1 cellular context compared by ENCODE assay signal in the genomic region with DNA sequence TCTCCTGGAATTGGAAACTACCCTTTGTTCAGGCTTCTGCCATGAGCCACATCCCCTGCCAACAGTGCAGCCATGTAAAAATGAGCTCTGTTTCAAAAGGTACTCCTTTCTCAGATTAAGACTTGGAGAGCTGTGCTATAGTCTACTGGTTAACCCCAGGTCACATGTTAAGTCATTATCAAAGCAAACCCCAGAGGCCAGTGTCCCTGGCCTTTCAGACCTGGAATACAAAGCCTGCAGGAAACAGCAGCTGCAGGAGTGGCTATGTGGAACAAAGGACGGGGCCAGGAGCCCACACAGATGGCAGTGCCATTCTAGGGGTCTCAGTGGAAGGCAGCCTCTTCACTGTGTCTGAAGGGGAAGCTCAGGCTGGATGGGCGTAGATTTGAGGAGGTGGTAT.
TF ChIP-seq lines count a peak whose summit lies in the region.

No MANE protein-coding gene starts in this region.

TF ChIP-seq in HepG2, 621 proteins besides CTCF, POLR2A, EP300 and RAD21 (continued from another document):
- TF ChIP-seq ATF4 (CRISPR knock-in tag; IDR thresholded peaks at IDR 0.05), result no peak
- TF ChIP-seq AHDC1 (CRISPR knock-in tag; IDR thresholded peaks at IDR 0.05; ENCODE audit: borderline replicate concordance), result 0 out of 2 replicates have a peak, but pooled peaks have one; percentile 14
- TF ChIP-seq SAP130 (CRISPR knock-in tag; IDR thresholded peaks at IDR 0.05; ENCODE audit: low read depth), result peak; percentile 49; the same call in 1 of the 2 replicates
- TF ChIP-seq FOXO4 (CRISPR knock-in tag; conservative IDR thresholded peaks at IDR 0.05), result no peak
- TF ChIP-seq NR2F1 (CRISPR knock-in tag; IDR thresholded peaks at IDR 0.05), result peak in 1 of 2 experiments; percentile 50; a peak in 1 of 4 replicates
- no peak for TF ChIP-seq ZNF451 (CRISPR knock-in tag; IDR thresholded peaks at IDR 0.05)
- no peak for TF ChIP-seq ZBED4 (CRISPR knock-in tag; IDR thresholded peaks at IDR 0.05; ENCODE audit: borderline replicate concordance)
- no peak for TF ChIP-seq ZNF660 (CRISPR knock-in tag; IDR thresholded peaks at IDR 0.05; ENCODE audit: borderline replicate concordance, low read depth)
- TF ChIP-seq RXRB (CRISPR knock-in tag; IDR thresholded peaks at IDR 0.05; ENCODE audit: borderline replicate concordance), result peak; percentile 26; the same call in 1 of the 2 replicates
- 0 out of 2 replicates have a peak, but pooled peaks have one; percentile 18 for TF ChIP-seq SNAPC2 (CRISPR knock-in tag; IDR thresholded peaks at IDR 0.05)
- 0 out of 2 replicates have a peak, but pooled peaks have one; percentile 25 for TF ChIP-seq TFE3 (CRISPR knock-in tag; IDR thresholded peaks at IDR 0.05)
- TF ChIP-seq ETV6 (CRISPR knock-in tag; conservative IDR thresholded peaks at IDR 0.05), result no peak
- no peak for TF ChIP-seq POLR2AphosphoS5 (IDR thresholded peaks at IDR 0.05; ENCODE audit: low read depth, low read length)
- no peak for TF ChIP-seq EED (CRISPR knock-in tag; IDR thresholded peaks at IDR 0.05)
- TF ChIP-seq SOX6 (IDR thresholded peaks at IDR 0.05), result no peak
- TF ChIP-seq SOX6 (CRISPR knock-in tag; IDR thresholded peaks at IDR 0.05), result peak; percentile 46
